ENCODE assay signal across 10 cellular contexts in genomic region chr2:97774425-97774824, GRCh38.
DNase-seq lines count a peak whose midpoint lies in the region; ATAC-seq, FAIRE-seq and TF ChIP-seq lines count a peak whose summit lies in the region.
"Had no signal": no experiment of that assay in that cellular context is flagged by ENCODE, and none has a peak within 500 bp of the region (broad histone marks: within the 10 kb centered on the region; RNA-seq: fewer than 3 reads in every experiment).

No MANE protein-coding gene starts in this region.

- CTCF ChIA-PET in HepG2 (lab: Yijun Ruan, JAX; ENCODE audit: low intra/inter-chr PET ratio, low total read pairs) = interaction anchor here (2.0 kb wide), 1 partner anchor 611 kb away, joined by 7 read pairs; no protein-coding TSS in a partner anchor

- no TSS peak for BruUV-seq in HepG2 (replicated peaks; lab: Mats Ljungman, UMichigan)

- H3K4me1 ChIP-seq in DND-41 (ENCODE audit: insufficient read depth, low read length) (no peaks in the 10 kb centered on the region), HepG2 (ENCODE audit: insufficient read depth, low read length) (no peaks in the 10 kb centered on the region)

- H4K20me1 ChIP-seq in DND-41 (ENCODE audit: insufficient read depth, low read length) (no peaks in the 10 kb centered on the region), HepG2 (ENCODE audit: insufficient read depth, low read length) (no peaks in the 10 kb centered on the region)

- intact Hi-C loops in HepG2 (cut with micrococcal nuclease; ENCODE audit: unreplicated experiment) = no loop called here

- ATAC-seq in DND-41 (ENCODE audit: insufficient read depth, low read depth) (peak; percentile 50; the same call in 2 of the 3 replicates), HepG2 (peak; percentile 98), HG02623 (IDR thresholded peaks at IDR 0.05; ENCODE audit: unreplicated experiment) (no peak), esophagus mucosa (no peak)

- no peak for FAIRE-seq in HepG2 (lab: Jason Lieb, UNC)
- FAIRE-seq: endometrium had no signal

- no peak for TF ChIP-seq POLR2A in HepG2 (IDR thresholded peaks at IDR 0.05; ENCODE audit: insufficient read depth in 1 of 2, low read depth in 2 of 2, low read length in 2 of 2)

- no peak for DNase-seq in DND-41
- DNase-seq in HT1080 (ENCODE audit: low read depth) = peak; percentile 41
- no peak for DNase-seq in astrocyte of the spinal cord (ENCODE audit: low read depth, low spot score)
- peak; percentile 24 for DNase-seq in HepG2 (ENCODE audit: low spot score)
- DNase-seq in NCI-H1694 treated with DMSO at 0.1 percent for 48 hours (lab: John Stamatoyannopoulos, UW) = no peak
- no peak for DNase-seq in stimulated activated CD4-positive, alpha-beta T cell treated with anti-CD3 and anti-CD28 coated beads, Interleukin-4, amount 100 ng/mL, for 4 hours
- DNase-seq: NCI-H526 treated with DMSO at 0.1 percent for 48 hours had no signal

- H2AFZ ChIP-seq in DND-41 (ENCODE audit: low read depth, low read length) (no peak overlapping the region), HepG2 (ENCODE audit: low read length) (no peak overlapping the region)

- in situ Hi-C loops in astrocyte of the spinal cord (cut with HindIII; ENCODE audit: low sequenced_read_pairs) (no loop called here), HepG2 (cut with HindIII; ENCODE audit: extremely low pct_ligation_motif_present, low pct_unique_long_range_greater_than_20kb) (no loop called here)

- H3K79me2 ChIP-seq in DND-41 (ENCODE audit: insufficient read depth, low read length) = no peaks in the 10 kb centered on the region
- H3K79me2 ChIP-seq in HepG2 (ENCODE audit: insufficient read depth, low read length) = no peaks in the 10 kb centered on the region

- no peaks in the 10 kb centered on the region for H3K27me3 ChIP-seq in DND-41 (ENCODE audit: insufficient read depth, low read length, poor library complexity)
- H3K27me3 ChIP-seq in HepG2 (ENCODE audit: control insufficient read depth in 1 of 2, insufficient read depth in 2 of 2, low read length in 2 of 2) = no peaks in the 10 kb centered on the region

- H3K9me3 ChIP-seq in DND-41 (ENCODE audit: insufficient read depth, low read length, severe bottlenecking) (no peaks in the 10 kb centered on the region), HepG2 (ENCODE audit: low read length) (no peaks in the 10 kb centered on the region)

- POLR2A ChIA-PET in HepG2 (lab: Yijun Ruan, JAX) = no interaction called here

- no peak overlapping the region for H3K9ac ChIP-seq in DND-41 (ENCODE audit: low read depth, low read length)
- no peak overlapping the region for H3K9ac ChIP-seq in HepG2 (ENCODE audit: insufficient read depth, low read depth, low read length)

- TF ChIP-seq CTCF in DND-41 (IDR thresholded peaks at IDR 0.05; ENCODE audit: borderline replicate concordance, extremely low read depth, low read length, poor library complexity, severe bottlenecking) = peak; percentile 43
- TF ChIP-seq CTCF in astrocyte of the spinal cord (IDR thresholded peaks at IDR 0.05; ENCODE audit: low read depth, low read length) = peak; percentile 52
- peak; percentile 70 for TF ChIP-seq CTCF in HepG2 (CRISPR knock-in tag; IDR thresholded peaks at IDR 0.05)

- H3K4me2 ChIP-seq in DND-41 (ENCODE audit: insufficient read depth, low read length) (no peak overlapping the region), HepG2 (ENCODE audit: low read depth, low read length) (no peak overlapping the region)

- peak; percentile 37; the same call in 1 of the 2 replicates for TF ChIP-seq RAD21 in HepG2 (CRISPR knock-in tag; IDR thresholded peaks at IDR 0.05)

- H3K27ac ChIP-seq in DND-41 (ENCODE audit: low read length) (no peak overlapping the region), HepG2 (ENCODE audit: extremely low read length, insufficient read depth, low read length) (no peak overlapping the region)

- H3K36me3 ChIP-seq in DND-41 (ENCODE audit: insufficient read depth, low read length) (peaks cover 32% of the 10 kb centered on the region), HepG2 (replicated peaks in 1 of 2; ENCODE audit: control insufficient read depth in 1 of 2, insufficient read depth in 2 of 2, low read length in 2 of 2) (peaks cover 3 to 42% of the 10 kb centered on the region in 2 experiments; a peak in 4 of 5 replicates)

- TF ChIP-seq EP300 in HepG2 (IDR thresholded peaks at IDR 0.05; ENCODE audit: low read depth in 2 of 2, low read length in 2 of 2) (no peak), HepG2 (CRISPR knock-in tag; IDR thresholded peaks at IDR 0.05; ENCODE audit: borderline replicate concordance) (no peak)

- H3K4me3 ChIP-seq in DND-41 (ENCODE audit: low read depth in 1 of 2, low read length in 2 of 2) (no peak overlapping the region), astrocyte of the spinal cord (ENCODE audit: low read depth, low read length) (no peak overlapping the region), HepG2 (replicated peaks in 1 of 3; ENCODE audit: insufficient read depth in 1 of 3, low read depth in 2 of 3, low read length in 3 of 3) (no peak overlapping the region)

- WGBS in HepG2 (ENCODE audit: low lambda C conversion rate) = 63% methylated on average over 7 of the region's 7 CpGs

TF ChIP-seq in HepG2, 621 proteins besides CTCF, POLR2A, EP300 and RAD21:
- 0 out of 2 replicates have a peak, but pooled peaks have one; percentile 33 for TF ChIP-seq PATZ1 (CRISPR knock-in tag; IDR thresholded peaks at IDR 0.05)
- TF ChIP-seq ATF7 (IDR thresholded peaks at IDR 0.05) = peak; percentile 48; the same call in 1 of the 2 replicates
- TF ChIP-seq ATF7 (CRISPR knock-in tag; IDR thresholded peaks at IDR 0.05) = peak; percentile 32; the same call in 1 of the 2 replicates
- TF ChIP-seq SMC3 (IDR thresholded peaks at IDR 0.05; ENCODE audit: low read length) = peak; percentile 29; the same call in 1 of the 2 replicates
- 0 out of 2 replicates have a peak, but pooled peaks have one; percentile 28 for TF ChIP-seq ZNF276 (CRISPR knock-in tag; IDR thresholded peaks at IDR 0.05; ENCODE audit: low read depth)
- no peak for TF ChIP-seq ZNF850 (CRISPR knock-in tag; conservative IDR thresholded peaks at IDR 0.05)
- no peak for TF ChIP-seq HOXA7 (CRISPR knock-in tag; IDR thresholded peaks at IDR 0.05)
- peak; percentile 72 for TF ChIP-seq XRCC5 (optimal IDR thresholded peaks at IDR 0.05; ENCODE audit: low read length)
- no peak for TF ChIP-seq GTF2F1 (IDR thresholded peaks at IDR 0.05; ENCODE audit: low read length)
- peak; percentile 85 for TF ChIP-seq RBM22 (optimal IDR thresholded peaks at IDR 0.05; ENCODE audit: low read length)
- no peak for TF ChIP-seq PHF21A (CRISPR knock-in tag; IDR thresholded peaks at IDR 0.05)
- TF ChIP-seq STAG1 (CRISPR knock-in tag; IDR thresholded peaks at IDR 0.05) = peak; percentile 76

Comparison
In these comparisons a context has a peak if more than half of its experiments do, and no peak if none do; other contexts are left out.
1. ATAC-seq: peak in DND-41 (single experiment) and HepG2 (single experiment); none in HG02623 (single experiment) and esophagus mucosa (single experiment).
2. DNase-seq: peak in HT1080 (single experiment) and HepG2 (single experiment); none in DND-41 (single experiment), astrocyte of the spinal cord (single experiment), NCI-H1694 treated with DMSO at 0.1 percent for 48 hours (single experiment) and stimulated activated CD4-positive, alpha-beta T cell treated with anti-CD3 and anti-CD28 coated beads, Interleukin-4, amount 100 ng/mL, for 4 hours (0 of 2).
3. Peak in every context shown above with its lines, with median percentiles within 50 percentile points of each other: CTCF ChIP-seq.